Comparison of ENCODE assay signal across 8 cellular contexts in the genomic region with DNA sequence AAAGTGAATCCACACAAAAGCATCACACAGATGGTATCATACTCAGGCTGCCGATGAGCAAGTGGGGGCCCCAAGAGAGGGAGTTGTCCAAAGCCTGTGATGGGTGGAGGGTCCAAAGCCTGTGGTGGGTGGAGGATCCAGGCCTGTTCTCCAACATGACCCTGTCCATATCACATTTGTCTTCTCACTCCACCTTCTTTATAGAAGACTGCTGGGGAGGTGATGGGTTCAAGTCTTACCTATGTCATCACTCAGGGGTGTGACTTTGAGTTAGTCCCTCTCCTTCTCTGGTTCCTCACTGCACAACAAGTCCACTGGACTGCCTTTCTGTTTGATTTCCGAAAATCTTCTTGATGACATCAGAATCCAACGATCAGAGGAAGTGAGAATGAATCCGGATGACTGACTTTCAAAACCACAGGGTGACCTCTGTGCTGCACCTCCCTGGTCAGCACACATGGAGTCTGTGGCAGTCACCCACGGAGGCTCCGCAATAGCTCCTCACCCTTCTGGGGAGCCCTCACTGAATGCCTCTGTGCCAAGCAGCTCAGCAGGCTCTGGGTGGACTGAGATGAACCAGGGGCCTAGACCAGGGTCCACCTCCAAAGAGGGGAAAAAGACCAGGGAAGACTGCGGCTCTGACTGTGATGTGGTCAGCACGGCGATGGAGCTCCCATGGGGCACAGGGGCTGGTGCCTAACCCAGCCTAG.
DNase-seq lines count a peak whose midpoint lies in the region; ATAC-seq and TF ChIP-seq lines count a peak whose summit lies in the region.

No MANE protein-coding gene starts in this region.

- no peaks in the 10 kb centered on the region for H3K9me3 ChIP-seq in BLaER1 treated with 17β-estradiol and CSF1 and Interleukin-3, amounts not matched to agents 10 nM and 100 nM (replicated peaks in 1 of 11)
- no peaks in the 10 kb centered on the region for H3K9me3 ChIP-seq in osteoblast (ENCODE audit: low read depth, low read length)

- H3K4me3 Mint-ChIP-seq in activated T-helper 2 cell treated with anti-CD3 and anti-CD28 coated beads, Interferon-gamma antibody, Interleukin-2, Interleukin-4, amounts not matched to agents 10 μg/mL and 5 μg/mL and 100 μg/mL, durations not matched to agents 14 hours and 24 hours and 36 hours (ENCODE audit: low read depth), result no peak overlapping the region

- H3K4me1 ChIP-seq in BLaER1 treated with 17β-estradiol and CSF1 and Interleukin-3, amounts not matched to agents 10 nM and 100 nM, result peaks cover 49 to 73% (median 59%) of the 10 kb centered on the region in 10 experiments
- peaks cover 23% of the 10 kb centered on the region for H3K4me1 ChIP-seq in osteoblast (ENCODE audit: insufficient read depth, low read length)

- H3K79me2 ChIP-seq in osteoblast (ENCODE audit: insufficient read depth, low read length), result no peaks in the 10 kb centered on the region

- H3K36me3 Mint-ChIP-seq in activated T-helper 2 cell treated with anti-CD3 and anti-CD28 coated beads, Interferon-gamma antibody, Interleukin-2, Interleukin-4, amounts not matched to agents 10 μg/mL and 5 μg/mL and 100 μg/mL, durations not matched to agents 14 hours and 24 hours and 36 hours (ENCODE audit: low read depth), result peaks cover 6% of the 10 kb centered on the region

- H3K9me3 Mint-ChIP-seq in activated T-helper 2 cell treated with anti-CD3 and anti-CD28 coated beads, Interferon-gamma antibody, Interleukin-2, Interleukin-4, amounts not matched to agents 10 μg/mL and 5 μg/mL and 100 μg/mL, durations not matched to agents 14 hours and 24 hours and 36 hours, result peaks cover 9% of the 10 kb centered on the region

- H3K36me3 ChIP-seq in BLaER1 treated with 17β-estradiol and CSF1 and Interleukin-3, amounts not matched to agents 10 nM and 100 nM, result no peaks in the 10 kb centered on the region
- H3K36me3 ChIP-seq in osteoblast (ENCODE audit: insufficient read depth, low read length), result no peaks in the 10 kb centered on the region

- DNase-seq in activated T-helper 2 cell treated with anti-CD3 and anti-CD28 coated beads, Interferon-gamma antibody, Interleukin-2, Interleukin-4, amounts not matched to agents 10 μg/mL and 5 μg/mL and 100 μg/mL, durations not matched to agents 14 hours and 24 hours and 36 hours (ENCODE audit: low spot score), result no peak
- peak; percentile 92 for DNase-seq in osteoblast (ENCODE audit: insufficient read length, low spot score, missing footprints)
- no peak for DNase-seq in NCI-H82 (lab: John Stamatoyannopoulos, UW)
- DNase-seq in LoVo (ENCODE audit: low spot score), result no peak

- peaks cover 73% of the 10 kb centered on the region for H3K4me1 Mint-ChIP-seq in activated T-helper 2 cell treated with anti-CD3 and anti-CD28 coated beads, Interferon-gamma antibody, Interleukin-2, Interleukin-4, amounts not matched to agents 10 μg/mL and 5 μg/mL and 100 μg/mL, durations not matched to agents 14 hours and 24 hours and 36 hours (ENCODE audit: low read depth)

- ATAC-seq in GM19035 (IDR thresholded peaks at IDR 0.05; ENCODE audit: unreplicated experiment), result peak; percentile 45
- ATAC-seq in HG03342 (IDR thresholded peaks at IDR 0.05; ENCODE audit: unreplicated experiment), result peak; percentile 34
- ATAC-seq in HG02588 (IDR thresholded peaks at IDR 0.05; ENCODE audit: unreplicated experiment), result no peak

- peak overlapping the region; percentile 68 to 89 (median 77) for H3K27ac ChIP-seq in BLaER1 treated with 17β-estradiol and CSF1 and Interleukin-3, amounts not matched to agents 10 nM and 100 nM
- H3K27ac ChIP-seq in osteoblast (ENCODE audit: low read depth, low read length), result peak overlapping the region; percentile 75

- H3K4me2 ChIP-seq in BLaER1 treated with 17β-estradiol and CSF1 and Interleukin-3, amounts not matched to agents 10 nM and 100 nM, result peak overlapping the region; percentile 87 to 97 (median 92)
- no peak overlapping the region for H3K4me2 ChIP-seq in osteoblast (ENCODE audit: insufficient read depth, low read length)

- TF ChIP-seq CTCF in osteoblast (IDR thresholded peaks at IDR 0.05; ENCODE audit: extremely low read depth, low read depth, low read length), result no peak

- no peaks in the 10 kb centered on the region for H3K27me3 Mint-ChIP-seq in activated T-helper 2 cell treated with anti-CD3 and anti-CD28 coated beads, Interferon-gamma antibody, Interleukin-2, Interleukin-4, amounts not matched to agents 10 μg/mL and 5 μg/mL and 100 μg/mL, durations not matched to agents 14 hours and 24 hours and 36 hours (ENCODE audit: low read depth)

- H3K9ac ChIP-seq in BLaER1 treated with 17β-estradiol and CSF1 and Interleukin-3, amounts not matched to agents 10 nM and 100 nM, result peak overlapping the region; percentile 20 to 68 (median 61); a peak in 18 of 22 replicates

- no peaks in the 10 kb centered on the region for H4K20me1 ChIP-seq in BLaER1 treated with 17β-estradiol and CSF1 and Interleukin-3, amounts not matched to agents 10 nM and 100 nM
- H4K20me1 ChIP-seq in osteoblast (ENCODE audit: insufficient read depth, low read length), result no peaks in the 10 kb centered on the region

- H3K4me3 ChIP-seq in BLaER1 treated with 17β-estradiol and CSF1 and Interleukin-3, amounts not matched to agents 10 nM and 100 nM, result peak overlapping the region in 4 of 10 experiments; percentile 12 to 46 (median 20); a peak in 5 of 20 replicates
- H3K4me3 ChIP-seq in osteoblast (ENCODE audit: insufficient read depth, low read length), result no peak overlapping the region

- H3K27ac Mint-ChIP-seq in activated T-helper 2 cell treated with anti-CD3 and anti-CD28 coated beads, Interferon-gamma antibody, Interleukin-2, Interleukin-4, amounts not matched to agents 10 μg/mL and 5 μg/mL and 100 μg/mL, durations not matched to agents 14 hours and 24 hours and 36 hours, result peak overlapping the region; percentile 66

- no peak overlapping the region for H2AFZ ChIP-seq in osteoblast (ENCODE audit: low read length)

- no peaks in the 10 kb centered on the region for H3K27me3 ChIP-seq in BLaER1 treated with 17β-estradiol and CSF1 and Interleukin-3, amounts not matched to agents 10 nM and 100 nM
- H3K27me3 ChIP-seq in osteoblast (ENCODE audit: insufficient read depth, low read length), result no peaks in the 10 kb centered on the region

- intact Hi-C loops in activated T-helper 2 cell treated with anti-CD3 and anti-CD28 coated beads, Interferon-gamma antibody, Interleukin-2, Interleukin-4, amounts not matched to agents 10 μg/mL and 5 μg/mL and 100 μg/mL, durations not matched to agents 14 hours and 24 hours and 36 hours (cut with micrococcal nuclease), result loop anchor here (1.0 to 2.0 kb wide), 4 partner anchors 9 to 111 kb away; no protein-coding TSS in a partner anchor
